In the genomic region with DNA sequence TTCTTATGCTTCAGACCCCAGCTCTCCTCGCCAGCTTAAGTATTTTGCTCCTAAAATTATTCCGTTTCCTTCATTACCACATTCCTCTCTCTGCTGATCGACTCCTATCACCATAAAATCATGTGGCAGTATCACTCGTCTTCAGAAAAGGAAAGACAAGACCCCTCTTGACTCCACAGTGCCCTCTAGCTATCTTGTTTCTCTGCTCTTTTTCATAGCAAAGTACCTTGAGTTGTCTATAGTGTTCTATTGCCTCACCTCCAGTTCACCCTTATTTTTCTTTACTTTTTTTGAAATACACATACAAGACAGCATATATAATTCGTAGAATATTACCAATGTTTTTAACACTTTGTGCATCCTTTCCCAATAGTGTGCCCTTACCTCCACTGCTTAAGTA, we compare ENCODE assay signal across 13 cellular contexts.
DNase-seq lines count a peak whose midpoint lies in the region; TF ChIP-seq lines count a peak whose summit lies in the region.
"Had no signal": no experiment of that assay in that cellular context is flagged by ENCODE, and none has a peak within 500 bp of the region (broad histone marks: within the 10 kb centered on the region; RNA-seq: fewer than 3 reads in every experiment).

No MANE protein-coding gene starts in this region.

- DNase-seq in ELR (ENCODE audit: low read depth): peak; percentile 39
- peak; percentile 10 for DNase-seq in HT-29 (ENCODE audit: low spot score)
- no peak for DNase-seq in PC-9
- DNase-seq in hepatocyte (ENCODE audit: low spot score): no peak
- no peak for DNase-seq in retina
- DNase-seq in SHP77 treated with DMSO at 0.1 percent for 48 hours (lab: John Stamatoyannopoulos, UW): no peak
- no peak for DNase-seq in activated CD4-positive, alpha-beta T cell treated with anti-CD3 and anti-CD28 coated beads, Interleukin-2, amount 50 U/mL, for 4 hours
- DNase-seq in ecto neural progenitor cell (ENCODE audit: low spot score): no peak
- DNase-seq: activated T-cell treated with anti-CD3 and anti-CD28 coated beads, Interleukin-2, amount 50 U/mL, for 24 hours; midbrain; NCI-H1694; T-cell had no signal

- WGBS in hepatocyte (ENCODE audit: low lambda C conversion rate, missing lambda C conversion rate): 58% methylated on average over 5 of the region's 5 CpGs

- TF ChIP-seq CTCF in PC-9 (conservative IDR thresholded peaks at IDR 0.05) (peak; percentile 40; the same call in 1 of the 2 replicates), hepatocyte (IDR thresholded peaks at IDR 0.05; ENCODE audit: poor library complexity) (peak; percentile 9)

- POLR2A ChIA-PET in PC-9 (lab: Charles Lee; ENCODE audit: unreplicated experiment): interaction anchor here (0.6 kb wide), 1 partner anchor 36 kb away, joined by 21 read pairs; no protein-coding TSS in a partner anchor

- no peak overlapping the region for H3K4me2 ChIP-seq in PC-9
- no peak overlapping the region for H3K4me2 ChIP-seq in hepatocyte

- H3K4me3 ChIP-seq in PC-9 (no peak overlapping the region), hepatocyte (no peak overlapping the region)
- H3K4me3 ChIP-seq: skin epidermis had no signal

- CTCF ChIA-PET in PC-9 (lab: Charles Lee): interaction anchor here (0.7 kb wide), 1 partner anchor 122 kb away, joined by 4 read pairs; no protein-coding TSS in a partner anchor

- H3K27ac ChIP-seq in PC-9: no peak overlapping the region
- H3K27ac ChIP-seq in hepatocyte: no peak overlapping the region
- H3K27ac ChIP-seq: skin epidermis had no signal

- H3K4me1 ChIP-seq in PC-9 (replicated peaks; ENCODE audit: insufficient read depth): no peaks in the 10 kb centered on the region
- H3K4me1 ChIP-seq in hepatocyte (ENCODE audit: insufficient read depth): no peaks in the 10 kb centered on the region

- H3K36me3 ChIP-seq in PC-9 (ENCODE audit: low read depth): no peaks in the 10 kb centered on the region
- H3K36me3 ChIP-seq in hepatocyte (replicated peaks; ENCODE audit: insufficient read depth, low read depth): no peaks in the 10 kb centered on the region

- H3K9me3 ChIP-seq in PC-9 (ENCODE audit: insufficient read depth, low read depth): no peaks in the 10 kb centered on the region
- H3K9me3 ChIP-seq in hepatocyte (ENCODE audit: low read depth): no peaks in the 10 kb centered on the region

- no peaks in the 10 kb centered on the region for H4K20me1 ChIP-seq in PC-9 (ENCODE audit: insufficient read depth)
- no peaks in the 10 kb centered on the region for H4K20me1 ChIP-seq in hepatocyte (ENCODE audit: insufficient read depth, poor library complexity, severe bottlenecking)

- H3K27me3 ChIP-seq in PC-9 (ENCODE audit: insufficient read depth, low read depth) (no peaks in the 10 kb centered on the region), hepatocyte (peaks cover 4% of the 10 kb centered on the region)

- no peaks in the 10 kb centered on the region for H3F3A ChIP-seq in PC-9 (ENCODE audit: insufficient read depth, low read depth)

- H3K79me2 ChIP-seq in PC-9 (ENCODE audit: low read depth) (no peaks in the 10 kb centered on the region), hepatocyte (no peaks in the 10 kb centered on the region)

- BruUV-seq in PC-9 (replicated peaks; lab: Mats Ljungman, UMichigan): no TSS peak

- H2AFZ ChIP-seq in PC-9 (no peak overlapping the region), hepatocyte (no peak overlapping the region)

- no peaks in the 10 kb centered on the region for H3K9me2 ChIP-seq in PC-9 (ENCODE audit: insufficient read depth)
- H3K9me2 ChIP-seq in hepatocyte (replicated peaks; ENCODE audit: insufficient read depth): no peaks in the 10 kb centered on the region

- intact Hi-C loops in PC-9 (cut with micrococcal nuclease; ENCODE audit: unreplicated experiment): no loop called here

Comparison
In these comparisons a context has a peak if more than half of its experiments do, and no peak if none do; other contexts are left out.
1. DNase-seq: peak in ELR (single experiment) and HT-29 (single experiment); none in PC-9 (0 of 2), hepatocyte (single experiment), retina (single experiment), SHP77 treated with DMSO at 0.1 percent for 48 hours (single experiment), activated CD4-positive, alpha-beta T cell treated with anti-CD3 and anti-CD28 coated beads, Interleukin-2, amount 50 U/mL, for 4 hours (0 of 2) and ecto neural progenitor cell (single experiment).